8 cellular contexts compared by ENCODE assay signal in the genomic region with DNA sequence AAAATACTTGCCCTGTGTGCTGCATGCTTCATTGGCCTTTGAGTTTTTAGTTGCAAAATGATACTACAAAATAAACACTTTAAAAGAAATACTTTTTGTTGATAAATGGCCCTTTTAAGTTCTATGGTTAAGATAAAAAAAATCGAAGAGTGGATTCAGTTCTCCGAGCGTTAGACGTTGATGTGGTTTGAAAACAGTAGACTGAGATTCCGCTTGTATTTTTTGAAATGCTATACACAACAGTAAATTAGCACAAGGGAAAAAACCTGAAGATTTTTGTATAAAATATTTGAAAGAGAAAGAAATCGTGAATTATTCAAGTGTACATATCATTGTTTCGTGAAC. TPM values are rescaled to one million over a fixed set of nuclear protein-coding genes. Genes with fewer than 3 reads are reported as not detected.
DNase-seq lines count a peak whose midpoint lies in the region; ATAC-seq, FAIRE-seq and TF ChIP-seq lines count a peak whose summit lies in the region.

No MANE protein-coding gene starts in this region.

- H3K27ac ChIP-seq in heart right ventricle: peak overlapping the region in 6 of 10 donors; percentile 98 to 100 (median 100)
- H3K27ac ChIP-seq in brain microvascular endothelial cell: no peak overlapping the region
- no peak overlapping the region for H3K27ac ChIP-seq in vagina

- no peaks in the 10 kb centered on the region for H3K9me3 Mint-ChIP-seq in mesothelial cell of epicardium

- TF ChIP-seq POLR2A in vagina (IDR thresholded peaks at IDR 0.05): no peak

- FAIRE-seq in D721Med (lab: Jason Lieb, UNC): no peak

- DNase-seq in heart right ventricle (no peak), Right ventricle myocardium superior (no peak), brain microvascular endothelial cell (no peak), mesothelial cell of epicardium (ENCODE audit: low spot score in 2 of 2, unreplicated experiment in 2 of 2) (no peak), vagina (ENCODE audit: extremely low spot score in 2 of 2) (no peak), D721Med (ENCODE audit: insufficient read length, low spot score) (no peak), COLO829 (ENCODE audit: low spot score) (no peak)

- peak overlapping the region in 9 of 10 donors; percentile 70 to 94 (median 81) for H3K4me3 ChIP-seq in heart right ventricle
- peak overlapping the region; percentile 72 for H3K4me3 ChIP-seq in brain microvascular endothelial cell (ENCODE audit: low read depth, low read length)
- H3K4me3 ChIP-seq in vagina: peak overlapping the region; percentile 94 to 96

- no peak for TF ChIP-seq CTCF in heart right ventricle (IDR thresholded peaks at IDR 0.05)
- TF ChIP-seq CTCF in brain microvascular endothelial cell (IDR thresholded peaks at IDR 0.05; ENCODE audit: low read depth, low read length, missing control alignments): no peak
- TF ChIP-seq CTCF in mesothelial cell of epicardium (IDR thresholded peaks at IDR 0.05; ENCODE audit: unreplicated experiment): no peak
- no peak for TF ChIP-seq CTCF in vagina (IDR thresholded peaks at IDR 0.05)
- TF ChIP-seq CTCF in D721Med (IDR thresholded peaks at IDR 0.05; ENCODE audit: insufficient read depth, missing control alignments): no peak

- H3K36me3 Mint-ChIP-seq in mesothelial cell of epicardium: no peaks in the 10 kb centered on the region

- in situ Hi-C loops in brain microvascular endothelial cell (cut with HindIII; ENCODE audit: low pct_ligation_motif_present, low sequenced_read_pairs): no loop called here

- H3K4me3 Mint-ChIP-seq in mesothelial cell of epicardium: peak overlapping the region; percentile 91

- no peaks in the 10 kb centered on the region for H3K36me3 ChIP-seq in heart right ventricle
- H3K36me3 ChIP-seq in brain microvascular endothelial cell (replicated peaks): no peaks in the 10 kb centered on the region
- no peaks in the 10 kb centered on the region for H3K36me3 ChIP-seq in vagina

- peak overlapping the region; percentile 91 for H3K27ac Mint-ChIP-seq in mesothelial cell of epicardium

- H3K4me1 Mint-ChIP-seq in mesothelial cell of epicardium: peaks cover 12% of the 10 kb centered on the region

- no peak for ATAC-seq in heart right ventricle
- no peak for ATAC-seq in Right ventricle myocardium superior (ENCODE audit: poor library complexity)
- ATAC-seq in GM18519 (IDR thresholded peaks at IDR 0.05; ENCODE audit: low FRiP score, unreplicated experiment): no peak

- H3K9me3 ChIP-seq in heart right ventricle: no peaks in the 10 kb centered on the region
- H3K9me3 ChIP-seq in vagina: no peaks in the 10 kb centered on the region

- peaks cover 0 to 62% (median 48%) of the 10 kb centered on the region in 9 donors for H3K4me1 ChIP-seq in heart right ventricle
- H3K4me1 ChIP-seq in vagina: peaks cover 49% of the 10 kb centered on the region

- no peaks in the 10 kb centered on the region for H3K27me3 Mint-ChIP-seq in mesothelial cell of epicardium (ENCODE audit: low read depth)

- H3K27me3 ChIP-seq in heart right ventricle: no peaks in the 10 kb centered on the region
- no peaks in the 10 kb centered on the region for H3K27me3 ChIP-seq in brain microvascular endothelial cell (replicated peaks)
- no peaks in the 10 kb centered on the region for H3K27me3 ChIP-seq in vagina

- WGBS in heart right ventricle, 2 donors: 43 to 51% methylated on average over 7 of the region's 7 CpGs

- intact Hi-C loops in heart right ventricle (cut with DNase I): loop anchor here (5.0 to 10.0 kb wide), 10 partner anchors 77 to 165 kb away; no protein-coding TSS in a partner anchor
- intact Hi-C loops in Right ventricle myocardium superior (cut with DNase I): loop anchor here (2.0 to 10.0 kb wide), 3 partner anchors 83 to 165 kb away; no protein-coding TSS in a partner anchor
- intact Hi-C loops in vagina (cut with DNase I): no loop called here

RNA-seq across cellular contexts. Expression of a gene that starts 1.4 kb away (rescaled TPM):
- total RNA-seq in heart right ventricle (10 to 100 TPM; 21.0 to 36.5 (median 29.9) TPM), Right ventricle myocardium superior (25.1 TPM), mesothelial cell of epicardium (22.2 to 23.2 TPM (median 22.3 TPM) in 3 replicates), vagina (34.9 TPM)
- 1 to 10 TPM; 4.9 to 7.8 TPM for polyA plus RNA-seq in heart right ventricle

Comparison
In these comparisons a context has a peak if more than half of its experiments do, and no peak if none do; other contexts are left out.
1. H3K27ac ChIP-seq: peak in heart right ventricle (6 of 10); none in brain microvascular endothelial cell (single experiment) and vagina (single experiment).
2. Peak in every context shown above with its lines, with median percentiles within 50 percentile points of each other: H3K4me3 ChIP-seq.